Comparison of ENCODE assay signal across 11 cellular contexts in the genomic region with DNA sequence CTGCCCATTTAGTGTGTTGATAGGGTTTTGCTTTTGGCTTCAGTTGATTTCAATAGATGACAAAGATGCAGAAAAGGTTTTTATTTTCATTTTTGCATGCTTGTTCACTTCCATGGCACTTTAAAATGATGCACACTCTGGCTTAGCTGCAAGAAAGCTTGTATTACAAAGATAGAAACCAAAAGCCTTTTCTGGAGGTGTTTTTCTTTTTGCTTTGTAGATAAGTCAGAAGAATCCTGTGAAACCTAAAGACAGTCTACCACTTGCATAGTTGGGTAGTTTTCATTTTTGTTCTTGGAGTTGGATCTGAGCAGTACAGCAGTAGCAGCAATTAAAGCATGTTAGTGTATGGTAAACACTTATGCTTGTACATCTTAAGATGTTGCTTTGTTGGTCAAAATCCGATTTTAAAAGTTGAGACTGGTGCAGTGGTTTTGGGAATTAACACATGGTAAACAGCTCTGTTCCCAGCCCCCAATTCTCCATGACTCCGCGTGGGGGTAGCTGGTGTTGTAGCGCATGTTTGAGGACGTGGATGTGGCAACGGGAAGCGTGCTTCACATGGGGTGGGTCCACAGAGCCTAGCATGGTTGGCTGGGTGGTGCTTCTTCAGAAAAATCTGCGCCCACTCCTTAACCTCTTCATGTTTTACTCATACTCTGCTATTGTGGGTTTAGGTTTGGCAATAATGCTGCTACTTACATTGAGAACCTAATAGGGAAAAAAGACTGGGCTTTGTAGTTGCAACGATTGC. TPM values are rescaled to one million over a fixed set of nuclear protein-coding genes. Genes with fewer than 3 reads are reported as not detected.
DNase-seq lines count a peak whose midpoint lies in the region; ATAC-seq and TF ChIP-seq lines count a peak whose summit lies in the region.
"Had no signal": no experiment of that assay in that cellular context is flagged by ENCODE, and none has a peak within 500 bp of the region (broad histone marks: within the 10 kb centered on the region; RNA-seq: fewer than 3 reads in every experiment).

No MANE protein-coding gene starts in this region.

- ATAC-seq in GM19025 (IDR thresholded peaks at IDR 0.05; ENCODE audit: low read depth, unreplicated experiment) (peak; percentile 72), HG03045 (IDR thresholded peaks at IDR 0.05; ENCODE audit: unreplicated experiment) (peak; percentile 65)
- ATAC-seq in activated naive CD4-positive, alpha-beta T cell treated with anti-CD3 and anti-CD28 coated beads, Interleukin-2, amount 50 U/mL, for 72 hours: peak; percentile 79 to 86

- no peaks in the 10 kb centered on the region for H3K9me3 ChIP-seq in tibial artery

- no peaks in the 10 kb centered on the region for H3K27me3 ChIP-seq in tibial artery

- no peaks in the 10 kb centered on the region for H3K36me3 ChIP-seq in tibial artery

- H3K9me3 Mint-ChIP-seq in activated naive CD4-positive, alpha-beta T cell treated with anti-CD3 and anti-CD28 coated beads, Interleukin-2, amount 50 U/mL, for 72 hours: no peaks in the 10 kb centered on the region

- peaks cover 0 to 4% of the 10 kb centered on the region in 2 donors for H3K36me3 Mint-ChIP-seq in activated naive CD4-positive, alpha-beta T cell treated with anti-CD3 and anti-CD28 coated beads, Interleukin-2, amount 50 U/mL, for 72 hours

- no peak overlapping the region for H3K27ac ChIP-seq in tibial artery

- TF ChIP-seq CTCF in tibial artery (IDR thresholded peaks at IDR 0.05) (no peak), foreskin fibroblast (IDR thresholded peaks at IDR 0.05; ENCODE audit: low read depth, low read length) (no peak)

- DNase-seq in AG20443 (ENCODE audit: low spot score) (peak; percentile 79), tibial artery (no peak), foreskin fibroblast (no peak), occipital lobe (lab: John Stamatoyannopoulos, UW) (no peak)
- DNase-seq in activated naive CD4-positive, alpha-beta T cell treated with anti-CD3 and anti-CD28 coated beads, Interleukin-2, amount 50 U/mL, for 72 hours (ENCODE audit: low spot score in 2 of 2): no peak
- no peak for DNase-seq in central memory CD4-positive, alpha-beta T cell
- DNase-seq: DMS 273 treated with DMSO at 0.1 percent for 48 hours, foreskin melanocyte, KG1 had no signal

- H3K4me3 ChIP-seq in tibial artery (no peak overlapping the region), foreskin fibroblast (ENCODE audit: low read depth in 1 of 2, low read length in 2 of 2) (no peak overlapping the region)

- peaks cover 0 to 67% (median 8%) of the 10 kb centered on the region in 4 donors for H3K4me1 ChIP-seq in tibial artery

- intact Hi-C loops in tibial artery (cut with DNase I; ENCODE audit: low total_unique reads): no loop called here

- peak overlapping the region; percentile 82 to 96 for H3K27ac Mint-ChIP-seq in activated naive CD4-positive, alpha-beta T cell treated with anti-CD3 and anti-CD28 coated beads, Interleukin-2, amount 50 U/mL, for 72 hours

RNA-seq across cellular contexts. Expression of a gene that starts 19.8 kb away (rescaled TPM):
- 10 to 100 TPM; 31.4 to 44.2 TPM for total RNA-seq in activated naive CD4-positive, alpha-beta T cell treated with anti-CD3 and anti-CD28 coated beads, Interleukin-2, amount 50 U/mL, for 72 hours
- total RNA-seq in occipital lobe: 49.9 TPM
